In genomic region chr11:78138694-78139421, GRCh38 we compare ENCODE assay signal across 1 cellular context.
A peak's percentile ranks its signal among the peaks of the same experiment; 100 is the strongest.
TF ChIP-seq lines count a peak whose summit lies in the region.

No MANE protein-coding gene starts in this region.

TF ChIP-seq in K562, 482 proteins besides CTCF, POLR2A, EP300 and RAD21 (continues in another document):
- TF ChIP-seq CBFA2T3 (IDR thresholded peaks at IDR 0.05) (peak; percentile 14; the same call in 1 of the 2 replicates), ZBTB33 (CRISPR knock-in tag; IDR thresholded peaks at IDR 0.05) (no peak), E2F6 (IDR thresholded peaks at IDR 0.05; ENCODE audit: borderline replicate concordance in 1 of 2, extremely low read depth in 1 of 2, insufficient read depth in 1 of 2, insufficient read length in 1 of 2, low read depth in 1 of 2, low read length in 1 of 2, poor library complexity in 1 of 2, severe bottlenecking in 1 of 2) (peak in 1 of 2 experiments; percentile 69), EGR1 (conservative IDR thresholded peaks at IDR 0.05) (no peak), HOXB6 (CRISPR knock-in tag; IDR thresholded peaks at IDR 0.05; ENCODE audit: borderline replicate concordance) (no peak), NONO (IDR thresholded peaks at IDR 0.05; ENCODE audit: low read depth in 2 of 2, low read length in 1 of 2) (no peak), ZNF121 (CRISPR knock-in tag; conservative IDR thresholded peaks at IDR 0.05) (peak; percentile 86), CBX3 (IDR thresholded peaks at IDR 0.05; ENCODE audit: borderline replicate concordance in 1 of 2, low read length in 2 of 2) (peak in 1 of 2 experiments; percentile 78; a peak in 1 of 3 replicates), DMBX1 (CRISPR knock-in tag; IDR thresholded peaks at IDR 0.05; ENCODE audit: borderline replicate concordance) (no peak), ATF6 (CRISPR knock-in tag; IDR thresholded peaks at IDR 0.05) (no peak; the same call in 1 of the 2 replicates), HMG20A (CRISPR knock-in tag; conservative IDR thresholded peaks at IDR 0.05) (no peak), SMAD4 (CRISPR knock-in tag; conservative IDR thresholded peaks at IDR 0.05) (no peak; the same call in none of the 2 replicates), ZNF24 (IDR thresholded peaks at IDR 0.05) (0 out of 2 replicates have a peak, but pooled peaks have one; percentile 34), KLF1 (tag; IDR thresholded peaks at IDR 0.05) (no peak), CGGBP1 (CRISPR knock-in tag; IDR thresholded peaks at IDR 0.05) (no peak), EHMT2 (IDR thresholded peaks at IDR 0.05) (no peak), SMARCA4 (IDR thresholded peaks at IDR 0.05) (peak; percentile 41; the same call in 1 of the 2 replicates), KAT8 (IDR thresholded peaks at IDR 0.05; ENCODE audit: low read depth) (no peak), NFIX (CRISPR knock-in tag; IDR thresholded peaks at IDR 0.05; ENCODE audit: low read depth) (no peak), SREBF1 (IDR thresholded peaks at IDR 0.05; ENCODE audit: borderline replicate concordance, low read depth, low read length) (no peak), KLF6 (CRISPR knock-in tag; IDR thresholded peaks at IDR 0.05; ENCODE audit: borderline replicate concordance) (no peak), HSF4 (CRISPR knock-in tag; IDR thresholded peaks at IDR 0.05; ENCODE audit: borderline replicate concordance) (no peak), MBD1 (CRISPR knock-in tag; IDR thresholded peaks at IDR 0.05) (no peak), ZNF232 (CRISPR knock-in tag; IDR thresholded peaks at IDR 0.05) (no peak), MGA (IDR thresholded peaks at IDR 0.05) (peak; percentile 74), ZNF224 (CRISPR knock-in tag; IDR thresholded peaks at IDR 0.05) (no peak), ELF4 (CRISPR knock-in tag; IDR thresholded peaks at IDR 0.05) (no peak), HIVEP1 (CRISPR knock-in tag; IDR thresholded peaks at IDR 0.05) (no peak), SAP30 (IDR thresholded peaks at IDR 0.05; ENCODE audit: borderline replicate concordance, insufficient read depth, low read depth, low read length, poor library complexity, severe bottlenecking) (peak; percentile 74), SMAD1 (IDR thresholded peaks at IDR 0.05; ENCODE audit: low read depth, low read length, partially characterized antibody) (no peak), ZNF518B (CRISPR knock-in tag; IDR thresholded peaks at IDR 0.05) (no peak), ZNF507 (tag; conservative IDR thresholded peaks at IDR 0.05) (no peak), ZNF76 (CRISPR knock-in tag; IDR thresholded peaks at IDR 0.05; ENCODE audit: borderline replicate concordance) (no peak), CEBPB (tag; IDR thresholded peaks at IDR 0.05) (no peak), RBM22 (IDR thresholded peaks at IDR 0.05; ENCODE audit: low read depth, low read length, poor library complexity, severe bottlenecking) (no peak), NR1H2 (CRISPR knock-in tag; IDR thresholded peaks at IDR 0.05) (no peak), E2F5 (CRISPR knock-in tag; IDR thresholded peaks at IDR 0.05) (no peak), BCL6 (CRISPR knock-in tag; IDR thresholded peaks at IDR 0.05) (no peak), ZKSCAN8 (CRISPR knock-in tag; IDR thresholded peaks at IDR 0.05) (peak; percentile 97)
